In genomic region chr10:5968681-5969453, GRCh38 we compare ENCODE assay signal across 15 cellular contexts. TPM values are rescaled to one million over a fixed set of nuclear protein-coding genes. Genes with fewer than 3 reads are reported as not detected.
DNase-seq lines count a peak whose midpoint lies in the region; ATAC-seq and TF ChIP-seq lines count a peak whose summit lies in the region.
"Had no signal": no experiment of that assay in that cellular context is flagged by ENCODE, and none has a peak within 500 bp of the region (broad histone marks: within the 10 kb centered on the region; RNA-seq: fewer than 3 reads in every experiment).

No MANE protein-coding gene starts in this region.

- no peaks in the 10 kb centered on the region for H3K27me3 Mint-ChIP-seq in glutamatergic neuron (ENCODE audit: unreplicated experiment)
- peaks cover 15% of the 10 kb centered on the region for H3K27me3 Mint-ChIP-seq in progenitor cell of endocrine pancreas
- H3K27me3 Mint-ChIP-seq: naive B cell had no signal

- H3K4me1 ChIP-seq in smooth muscle cell (ENCODE audit: low read depth): no peaks in the 10 kb centered on the region
- H3K4me1 ChIP-seq: testis had no signal

- no peak overlapping the region for H3K27ac ChIP-seq in smooth muscle cell (ENCODE audit: low read depth)
- H3K27ac ChIP-seq: KMS-11, testis had no signal

- no peaks in the 10 kb centered on the region for H3K9me3 ChIP-seq in smooth muscle cell (replicated peaks; ENCODE audit: low read depth)
- H3K9me3 ChIP-seq: testis had no signal

- H3K4me2 ChIP-seq in smooth muscle cell: no peak overlapping the region
- H3K4me2 ChIP-seq: KMS-11 had no signal

- TF ChIP-seq CTCF in glutamatergic neuron (IDR thresholded peaks at IDR 0.05; ENCODE audit: partially characterized antibody, unreplicated experiment): no peak
- TF ChIP-seq CTCF in progenitor cell of endocrine pancreas (IDR thresholded peaks at IDR 0.05; ENCODE audit: unreplicated experiment): no peak
- no peak for TF ChIP-seq CTCF in smooth muscle cell (IDR thresholded peaks at IDR 0.05; ENCODE audit: borderline replicate concordance, insufficient read depth, poor library complexity, severe bottlenecking)

- no peak overlapping the region for H3K9ac ChIP-seq in smooth muscle cell (ENCODE audit: low read depth)
- H3K9ac ChIP-seq: KMS-11 had no signal

- no peaks in the 10 kb centered on the region for H4K20me1 ChIP-seq in smooth muscle cell (ENCODE audit: low read depth)

- peak; percentile 62 for DNase-seq in COLO668 (lab: John Stamatoyannopoulos, UW; ENCODE audit: unreplicated experiment)
- DNase-seq in HuH-7 (ENCODE audit: low spot score): peak; percentile 73
- DNase-seq in glutamatergic neuron: no peak
- peak; percentile 27 for DNase-seq in progenitor cell of endocrine pancreas (ENCODE audit: low spot score, unreplicated experiment)
- no peak for DNase-seq in smooth muscle cell (lab: John Stamatoyannopoulos, UW; ENCODE audit: unreplicated experiment)
- DNase-seq in AML-193 (lab: John Stamatoyannopoulos, UW): no peak
- DNase-seq: COR-L47, EL, naive B cell, NCI-H2029, NCI-H446 treated with DMSO at 0.1 percent for 48 hours, T-helper 1 cell, testis had no signal

- H3K27ac Mint-ChIP-seq in glutamatergic neuron (ENCODE audit: unreplicated experiment): peak overlapping the region; percentile 43
- peak overlapping the region; percentile 92 for H3K27ac Mint-ChIP-seq in progenitor cell of endocrine pancreas

- H3K36me3 ChIP-seq in smooth muscle cell (ENCODE audit: low read depth): no peaks in the 10 kb centered on the region

- no peaks in the 10 kb centered on the region for H3K79me2 ChIP-seq in smooth muscle cell (ENCODE audit: low read depth)

- H3K4me3 ChIP-seq in smooth muscle cell: no peak overlapping the region
- H3K4me3 ChIP-seq: testis had no signal

- no peak for ATAC-seq in GM21515 (IDR thresholded peaks at IDR 0.05; ENCODE audit: unreplicated experiment)

- peaks cover 2% of the 10 kb centered on the region for H3K9me3 Mint-ChIP-seq in glutamatergic neuron (ENCODE audit: unreplicated experiment)
- peaks cover 4% of the 10 kb centered on the region for H3K9me3 Mint-ChIP-seq in progenitor cell of endocrine pancreas (ENCODE audit: low read depth)
- H3K9me3 Mint-ChIP-seq: naive B cell had no signal

- H3K4me1 Mint-ChIP-seq in glutamatergic neuron (ENCODE audit: low read depth, unreplicated experiment) (peaks cover 3% of the 10 kb centered on the region), progenitor cell of endocrine pancreas (ENCODE audit: low read depth) (peaks cover 17% of the 10 kb centered on the region)

- H3F3A ChIP-seq in smooth muscle cell (ENCODE audit: low read depth): no peaks in the 10 kb centered on the region

- no peak overlapping the region for H2AFZ ChIP-seq in smooth muscle cell (ENCODE audit: low read depth)

- 92% methylated on average over 9 of the region's 9 CpGs for WGBS in smooth muscle cell (ENCODE audit: low lambda C conversion rate)

- H3K4me3 Mint-ChIP-seq in glutamatergic neuron (ENCODE audit: unreplicated experiment) (no peak overlapping the region), progenitor cell of endocrine pancreas (ENCODE audit: low read depth) (no peak overlapping the region)

- H3K36me3 Mint-ChIP-seq in glutamatergic neuron (ENCODE audit: unreplicated experiment) (no peaks in the 10 kb centered on the region), progenitor cell of endocrine pancreas (ENCODE audit: insufficient read depth) (peaks cover 3% of the 10 kb centered on the region)
- H3K36me3 Mint-ChIP-seq: naive B cell had no signal

- peaks cover 15% of the 10 kb centered on the region for H3K27me3 ChIP-seq in smooth muscle cell (ENCODE audit: low read depth)
- H3K27me3 ChIP-seq: testis had no signal

RNA-seq across cellular contexts. Expression of gene IL15RA, which starts 8.5 kb away (rescaled TPM):
- not detected for total RNA-seq in glutamatergic neuron (ENCODE audit: unreplicated experiment)
- total RNA-seq in progenitor cell of endocrine pancreas: 0.48 and 1.5 TPM in 2 replicates
- 0.54 TPM in 1 of 2 replicates, not detected in the other for total RNA-seq in smooth muscle cell
- 0.23 and 1.3 TPM in 2 replicates for polyA plus RNA-seq in smooth muscle cell

Comparison
In these comparisons a context has a peak if more than half of its experiments do, and no peak if none do; other contexts are left out.
1. DNase-seq: peak in COLO668 (single experiment), HuH-7 (single experiment) and progenitor cell of endocrine pancreas (single experiment); none in glutamatergic neuron (single experiment), smooth muscle cell (single experiment) and AML-193 (0 of 2).